1 cellular context compared by ENCODE assay signal in genomic region chr2:113211226-113212105, GRCh38.
TF ChIP-seq lines count a peak whose summit lies in the region.

No MANE protein-coding gene starts in this region.

TF ChIP-seq in SK-N-SH treated with all-trans-retinoic acid at 6 μM for 48 hours, 23 proteins besides CTCF, POLR2A, EP300 and RAD21 (continued from another document):
- no peak for TF ChIP-seq TSHZ2 (CRISPR knock-in tag; IDR thresholded peaks at IDR 0.05)
- no peak for TF ChIP-seq GLIS3 (CRISPR knock-in tag; IDR thresholded peaks at IDR 0.05)
- TF ChIP-seq RARB (CRISPR knock-in tag; IDR thresholded peaks at IDR 0.05) = no peak
- no peak for TF ChIP-seq ZNF70 (CRISPR knock-in tag; IDR thresholded peaks at IDR 0.05)
- TF ChIP-seq PPARA (CRISPR knock-in tag; IDR thresholded peaks at IDR 0.05; ENCODE audit: borderline replicate concordance) = no peak
